Comparison of ENCODE assay signal across 16 cellular contexts in the genomic region with DNA sequence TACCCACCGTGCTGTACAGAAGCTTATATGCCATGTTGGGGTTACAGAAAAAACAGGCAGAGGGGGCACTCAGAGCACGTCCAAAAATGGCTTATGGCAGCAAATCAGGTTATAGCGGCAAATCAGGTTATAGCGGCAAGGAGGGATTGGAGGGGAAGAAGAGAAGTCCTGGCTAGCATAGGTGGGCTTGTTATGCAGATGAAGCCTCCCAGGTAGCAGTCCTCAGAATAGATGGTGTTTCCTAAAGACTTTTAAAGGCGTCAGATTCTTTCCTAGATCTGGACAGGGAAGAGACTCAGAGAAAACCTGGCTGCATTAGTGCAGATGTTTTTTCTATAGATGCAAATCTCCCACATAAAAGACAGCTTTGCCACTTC. TPM values are rescaled to one million over a fixed set of nuclear protein-coding genes. Genes with fewer than 3 reads are reported as not detected.
DNase-seq lines count a peak whose midpoint lies in the region; ATAC-seq, FAIRE-seq and TF ChIP-seq lines count a peak whose summit lies in the region.
"Had no signal": no experiment of that assay in that cellular context is flagged by ENCODE, and none has a peak within 500 bp of the region (broad histone marks: within the 10 kb centered on the region; RNA-seq: fewer than 3 reads in every experiment).

No MANE protein-coding gene starts in this region.

- H3K9ac ChIP-seq in SK-N-SH: no peak overlapping the region

- CTCF ChIA-PET in SK-N-SH (lab: Yijun Ruan, JAX): interaction anchor here (1.6 kb wide), 1 partner anchor 35 kb away, joined by 8 read pairs; no protein-coding TSS in a partner anchor

- 56% methylated on average over 5 of the region's 5 CpGs for WGBS in SK-N-SH (ENCODE audit: low lambda C conversion rate)

- no peaks in the 10 kb centered on the region for H3K9me3 ChIP-seq in SK-N-SH
- H3K9me3 ChIP-seq: gastrocnemius medialis, vagina had no signal

- H3K27ac ChIP-seq in VCaP: peak overlapping the region; percentile 70
- H3K27ac ChIP-seq in SK-N-SH (ENCODE audit: low read depth in 2 of 2, low read length in 1 of 2): no peak overlapping the region
- H3K27ac ChIP-seq: vagina had no signal

- H3K79me2 ChIP-seq in SK-N-SH (ENCODE audit: insufficient read depth): no peaks in the 10 kb centered on the region

- H3K27me3 ChIP-seq in SK-N-SH (ENCODE audit: insufficient read depth): no peaks in the 10 kb centered on the region; the same call in 1 of the 2 replicates
- H3K27me3 ChIP-seq: gastrocnemius medialis, vagina had no signal

- TF ChIP-seq EP300 in SK-N-SH (IDR thresholded peaks at IDR 0.05; ENCODE audit: borderline replicate concordance in 1 of 2, low read depth in 1 of 2, low read length in 1 of 2): no peak

- H3F3A ChIP-seq in SK-N-SH (replicated peaks; ENCODE audit: insufficient read depth): no peaks in the 10 kb centered on the region

- FAIRE-seq in urothelium cell line (lab: Jason Lieb, UNC): peak; percentile 30
- FAIRE-seq: endothelial cell of umbilical vein had no signal

- H3K9me2 ChIP-seq in SK-N-SH: no peaks in the 10 kb centered on the region

- no peak overlapping the region for H3K4me3 ChIP-seq in SK-N-SH (ENCODE audit: low read depth in 2 of 2, low read length in 1 of 2)
- H3K4me3 ChIP-seq: gastrocnemius medialis, vagina had no signal

- no peak overlapping the region for H2AFZ ChIP-seq in SK-N-SH (ENCODE audit: low read depth)

- ATAC-seq in Right ventricle myocardium superior (ENCODE audit: poor library complexity) (peak; percentile 21), Right ventricle myocardium inferior (no peak), left ventricle myocardium superior (peak; percentile 4), HG03439 (IDR thresholded peaks at IDR 0.05; ENCODE audit: unreplicated experiment) (no peak)

- no peak for TF ChIP-seq CTCF in VCaP (conservative IDR thresholded peaks at IDR 0.05)
- TF ChIP-seq CTCF in SK-N-SH (IDR thresholded peaks at IDR 0.05): no peak

- no peak for TF ChIP-seq RAD21 in SK-N-SH (IDR thresholded peaks at IDR 0.05; ENCODE audit: low read length)

- H3K4me2 ChIP-seq in SK-N-SH: no peak overlapping the region

- no peaks in the 10 kb centered on the region; a peak in 1 of 4 replicates for H3K4me1 ChIP-seq in SK-N-SH (ENCODE audit: control insufficient read depth in 1 of 2, insufficient read depth in 2 of 2, low read depth in 1 of 2, low read length in 1 of 2)

- intact Hi-C loops in Right ventricle myocardium superior (cut with DNase I): no loop called here
- intact Hi-C loops in Right ventricle myocardium inferior (cut with DNase I): loop anchor here (5.0 kb wide), 1 partner anchor 42 kb away; no protein-coding TSS in a partner anchor
- intact Hi-C loops in left ventricle myocardium superior (cut with micrococcal nuclease): no loop called here

- no peaks in the 10 kb centered on the region for H4K20me1 ChIP-seq in SK-N-SH (ENCODE audit: insufficient read depth)

- H3K36me3 ChIP-seq in SK-N-SH (replicated peaks in 1 of 2; ENCODE audit: control insufficient read depth in 1 of 2, insufficient read depth in 2 of 2, low read length in 1 of 2): no peaks in the 10 kb centered on the region
- H3K36me3 ChIP-seq: gastrocnemius medialis, vagina had no signal

- DNase-seq in Right ventricle myocardium superior (no peak), Right ventricle myocardium inferior (ENCODE audit: missing footprints) (no peak), left ventricle myocardium superior (no peak), urothelium cell line (ENCODE audit: low spot score) (peak; percentile 4), ecto neural progenitor cell (ENCODE audit: low spot score) (no peak), SK-N-SH (no peak)
- DNase-seq: activated CD4-positive, alpha-beta T cell treated with anti-CD3 and anti-CD28 coated beads, Interleukin-2, amount 50 U/mL, for 1 hour; amniotic stem cell; NCI-H1417 treated with DMSO at 0.1 percent for 48 hours; nephron progenitor cell; SHP77 had no signal

- POLR2A ChIA-PET in SK-N-SH (lab: Yijun Ruan, JAX): no interaction called here

TF ChIP-seq in SK-N-SH, 30 proteins besides CTCF, POLR2A, EP300 and RAD21:
- no peak for TF ChIP-seq NRF1 (IDR thresholded peaks at IDR 0.05; ENCODE audit: low read depth, low read length)
- no peak for TF ChIP-seq RCOR1 (IDR thresholded peaks at IDR 0.05; ENCODE audit: low read length)
- TF ChIP-seq JUND (IDR thresholded peaks at IDR 0.05): no peak
- TF ChIP-seq USF2 (IDR thresholded peaks at IDR 0.05; ENCODE audit: borderline replicate concordance, low read depth, low read length): no peak
- no peak for TF ChIP-seq CHD2 (IDR thresholded peaks at IDR 0.05; ENCODE audit: low read length, partially characterized antibody)
- TF ChIP-seq ELF1 (IDR thresholded peaks at IDR 0.05): no peak
- no peak for TF ChIP-seq GABPA (IDR thresholded peaks at IDR 0.05; ENCODE audit: low read depth)
TF ChIP-seq in SK-N-SH: peak in this region for 0.

RNA-seq across cellular contexts. Expression of gene PLEKHF1, which starts 19.8 kb away (rescaled TPM):
- 39.9 TPM for total RNA-seq in Right ventricle myocardium superior
- total RNA-seq in Right ventricle myocardium inferior: 43.6 TPM
- total RNA-seq in left ventricle myocardium superior: 44.7 TPM
- polyA plus RNA-seq in SK-N-SH (2012; rRNA removed): 3.9 TPM in 2 replicates
- polyA plus RNA-seq in SK-N-SH (2012; cell fraction: cytosol; rRNA removed): 1.4 and 2.3 TPM in 2 replicates
- polyA plus RNA-seq in SK-N-SH (2012; cell fraction: nucleus; rRNA removed): 6.4 and 8.0 TPM in 2 replicates

RNA-seq across cellular contexts. Expression of gene POP4, which starts 39.4 kb away (rescaled TPM):
- 46.9 TPM for total RNA-seq in Right ventricle myocardium superior
- total RNA-seq in Right ventricle myocardium inferior: 58.0 TPM
- total RNA-seq in left ventricle myocardium superior: 46.9 TPM
- 67.7 and 75.4 TPM in 2 replicates for polyA plus RNA-seq in SK-N-SH (2012; rRNA removed)
- 64.9 and 76.8 TPM in 2 replicates for polyA plus RNA-seq in SK-N-SH (2012; cell fraction: cytosol; rRNA removed)
- polyA plus RNA-seq in SK-N-SH (2012; cell fraction: nucleus; rRNA removed): 80.4 and 105 TPM in 2 replicates

Comparison
In these comparisons a context has a peak if more than half of its experiments do, and no peak if none do; other contexts are left out.
1. ATAC-seq: peak in Right ventricle myocardium superior (single experiment) and left ventricle myocardium superior (single experiment); none in Right ventricle myocardium inferior (single experiment) and HG03439 (single experiment).